Comparison of ENCODE assay signal across 24 cellular contexts in genomic region chr12:21547437-21547836, GRCh38. TPM values are rescaled to one million over a fixed set of nuclear protein-coding genes. Genes with fewer than 3 reads are reported as not detected.
"Had no signal": no experiment of that assay in that cellular context is flagged by ENCODE, and none has a peak within 500 bp of the region (broad histone marks: within the 10 kb centered on the region; RNA-seq: fewer than 3 reads in every experiment).

No MANE protein-coding gene starts in this region.

- H3K36me3 Mint-ChIP-seq: naive thymus-derived CD8-positive, alpha-beta T cell had no signal

- DNase-seq: activated CD4-positive, CD25-positive, alpha-beta regulatory T cell; activated effector memory CD4-positive, alpha-beta T cell treated with anti-CD3 and anti-CD28 coated beads, Interleukin-2, amount 50 U/mL, for 16 hours; aorta; foreskin melanocyte; glutamatergic neuron; hippocampal formation; left cardiac atrium; naive thymus-derived CD8-positive, alpha-beta T cell; right cardiac atrium; SHP77; T-helper 9 cell; testis; upper lobe of left lung had no signal

- H3K4me3 Mint-ChIP-seq: naive thymus-derived CD8-positive, alpha-beta T cell had no signal

- H3K4me3 ChIP-seq: coronary artery, prostate gland, SK-N-MC, testis, upper lobe of left lung had no signal

- H3K27ac ChIP-seq: coronary artery, prostate gland, SK-N-MC, testis, upper lobe of left lung had no signal

- H3K27ac Mint-ChIP-seq: naive thymus-derived CD8-positive, alpha-beta T cell had no signal

- H3K4me1 ChIP-seq: prostate gland, testis, upper lobe of left lung had no signal

- ATAC-seq: left cardiac atrium; naive thymus-derived CD8-positive, alpha-beta T cell; right cardiac atrium had no signal

- H3K9me3 ChIP-seq: prostate gland, testis, upper lobe of left lung had no signal

- H3K9me3 Mint-ChIP-seq: naive thymus-derived CD8-positive, alpha-beta T cell had no signal

- FAIRE-seq: islet of Langerhans had no signal

RNA-seq across cellular contexts. Expression of gene GYS2, which starts 57.2 kb away (rescaled TPM):
- total RNA-seq: epithelial cell of proximal tubule, fibroblast of lung, lower leg skin, mucosa of gallbladder, osteocyte, prostate gland, RPMI7951, skeletal muscle tissue, testis had no signal
- polyA plus RNA-seq: aorta; fibroblast of lung; naive thymus-derived CD8-positive, alpha-beta T cell had no signal
